9 cellular contexts compared by ENCODE assay signal in genomic region chr7:151251926-151252835, GRCh38. TPM values are rescaled to one million over a fixed set of nuclear protein-coding genes. Genes with fewer than 3 reads are reported as not detected.
A peak's percentile ranks its signal among the peaks of the same experiment; 100 is the strongest.
DNase-seq lines count a peak whose midpoint lies in the region; ATAC-seq and TF ChIP-seq lines count a peak whose summit lies in the region.
"Had no signal": no experiment of that assay in that cellular context is flagged by ENCODE, and none has a peak within 500 bp of the region (broad histone marks: within the 10 kb centered on the region; RNA-seq: fewer than 3 reads in every experiment).

No MANE protein-coding gene starts in this region.

- H3K4me3 Mint-ChIP-seq in HFFc6: peak overlapping the region; percentile 91
- H3K4me3 Mint-ChIP-seq in activated naive CD8-positive, alpha-beta T cell: peak overlapping the region; percentile 69

- peaks cover 4% of the 10 kb centered on the region for H3K36me3 ChIP-seq in cardiac muscle cell
- H3K36me3 ChIP-seq: neutrophil had no signal

- DNase-seq in ACHN (peak; percentile 87), HFFc6 (peak; percentile 58), cardiac muscle cell (ENCODE audit: low read depth in 1 of 2, low spot score in 1 of 2) (peak; percentile 87 to 88), occipital lobe (lab: John Stamatoyannopoulos, UW) (peak; percentile 82), NOMO-1 treated with dmso at 0.1 percent for 144 hours (lab: John Stamatoyannopoulos, UW; ENCODE audit: unreplicated experiment) (no peak)

- peak overlapping the region; percentile 96 for H3K27ac ChIP-seq in cardiac muscle cell
- H3K27ac ChIP-seq: neutrophil had no signal

- in situ Hi-C loops in ACHN (cut with HindIII; ENCODE audit: low pct_ligation_motif_present, low pct_unique_long_range_greater_than_20kb, low sequenced_read_pairs): no loop called here

- H3K27me3 ChIP-seq in cardiac muscle cell: no peaks in the 10 kb centered on the region

- no peaks in the 10 kb centered on the region for H3K9me3 Mint-ChIP-seq in HFFc6
- no peaks in the 10 kb centered on the region for H3K9me3 Mint-ChIP-seq in activated naive CD8-positive, alpha-beta T cell (ENCODE audit: low read depth)

- H3K4me1 Mint-ChIP-seq in HFFc6 (ENCODE audit: low read depth): peaks cover 40% of the 10 kb centered on the region
- peaks cover 30% of the 10 kb centered on the region for H3K4me1 Mint-ChIP-seq in activated naive CD8-positive, alpha-beta T cell (ENCODE audit: low read depth)

- peak overlapping the region; percentile 36 for H3K4me3 ChIP-seq in cardiac muscle cell

- no peak for TF ChIP-seq CTCF in HFFc6 (IDR thresholded peaks at IDR 0.05)
- TF ChIP-seq CTCF in cardiac muscle cell (IDR thresholded peaks at IDR 0.05; ENCODE audit: low read depth, low read length): no peak

- H3K4me1 ChIP-seq in cardiac muscle cell (ENCODE audit: low read depth): peaks cover 35% of the 10 kb centered on the region

- no peaks in the 10 kb centered on the region for H3K36me3 Mint-ChIP-seq in HFFc6 (ENCODE audit: low read depth)
- H3K36me3 Mint-ChIP-seq in activated naive CD8-positive, alpha-beta T cell: no peaks in the 10 kb centered on the region

- ATAC-seq in GM18907 (IDR thresholded peaks at IDR 0.05; ENCODE audit: unreplicated experiment) (no peak), GM21619 (IDR thresholded peaks at IDR 0.05; ENCODE audit: unreplicated experiment) (no peak)

- H3K27ac Mint-ChIP-seq in HFFc6: peak overlapping the region; percentile 91
- H3K27ac Mint-ChIP-seq in activated naive CD8-positive, alpha-beta T cell: no peak overlapping the region

- no peaks in the 10 kb centered on the region for H3K9me3 ChIP-seq in cardiac muscle cell (ENCODE audit: low read depth)
- H3K9me3 ChIP-seq: neutrophil had no signal

- peaks cover 22% of the 10 kb centered on the region for H3K27me3 Mint-ChIP-seq in HFFc6 (ENCODE audit: insufficient read depth)
- no peaks in the 10 kb centered on the region for H3K27me3 Mint-ChIP-seq in activated naive CD8-positive, alpha-beta T cell

RNA-seq across cellular contexts. Expression of gene SMARCD3, which starts 3.7 kb away (rescaled TPM):
- 10 to 100 TPM; 28.0 to 32.9 (median 31.2) TPM for total RNA-seq in HFFc6 (2021; fragmentation: NEBNext Ultra II Directional; extraction: Animal tissue kit (Norgen Biotek cat#: 25700))
- total RNA-seq in cardiac muscle cell (180 and 191 TPM in 2 replicates), occipital lobe (147 TPM)
- 237 and 238 TPM in 2 replicates for polyA plus RNA-seq in cardiac muscle cell

RNA-seq across cellular contexts. Expression of gene CHPF2, which starts 19.9 kb away (rescaled TPM):
- total RNA-seq in HFFc6 (2021; fragmentation: NEBNext Ultra II Directional; extraction: Animal tissue kit (Norgen Biotek cat#: 25700)): 100 to 1,000 TPM; 125 to 171 (median 138) TPM
- 37.0 and 45.5 TPM in 2 replicates for total RNA-seq in cardiac muscle cell
- 26.9 and 31.7 TPM in 2 replicates for polyA plus RNA-seq in cardiac muscle cell
- total RNA-seq in occipital lobe: 19.0 TPM

RNA-seq across cellular contexts. Expression of gene ABCF2, which starts 25.2 kb away (rescaled TPM):
- 10 to 100 TPM; 63.8 to 79.7 (median 67.8) TPM for total RNA-seq in HFFc6 (2021; fragmentation: NEBNext Ultra II Directional; extraction: Animal tissue kit (Norgen Biotek cat#: 25700))
- 34.3 and 38.1 TPM in 2 replicates for total RNA-seq in cardiac muscle cell
- polyA plus RNA-seq in cardiac muscle cell: 32.7 and 32.9 TPM in 2 replicates
- 29.5 TPM for total RNA-seq in occipital lobe

RNA-seq across cellular contexts. Expression of gene H2BK1, which starts 41.9 kb away (rescaled TPM):
- total RNA-seq in HFFc6 (2021; fragmentation: NEBNext Ultra II Directional; extraction: Animal tissue kit (Norgen Biotek cat#: 25700)): not detected
- total RNA-seq in cardiac muscle cell (not detected in 2 replicates), occipital lobe (not detected)
- polyA plus RNA-seq in cardiac muscle cell: not detected in 2 replicates
